In the genomic region with DNA sequence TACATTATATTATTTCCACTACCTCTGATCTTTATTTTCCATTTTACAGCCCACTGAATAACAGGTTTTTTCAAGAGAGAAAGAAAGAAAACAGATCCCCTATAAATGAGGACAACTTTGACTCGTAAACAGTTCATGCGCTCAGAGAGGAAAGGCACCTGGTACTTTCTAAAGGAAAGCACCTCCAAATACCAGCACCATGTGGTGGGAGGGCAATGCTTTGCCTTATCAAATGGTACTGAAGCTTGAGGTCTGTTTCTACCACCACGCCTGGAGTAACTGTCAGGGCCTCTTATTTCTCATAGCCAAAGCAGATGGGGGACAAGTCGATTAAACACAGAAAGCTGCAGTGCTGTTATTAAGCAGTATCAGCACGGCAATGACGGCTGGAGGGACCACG, we compare ENCODE assay signal across 21 cellular contexts.
DNase-seq lines count a peak whose midpoint lies in the region; ATAC-seq and TF ChIP-seq lines count a peak whose summit lies in the region.
"Had no signal": no experiment of that assay in that cellular context is flagged by ENCODE, and none has a peak within 500 bp of the region (broad histone marks: within the 10 kb centered on the region; RNA-seq: fewer than 3 reads in every experiment).

No MANE protein-coding gene starts in this region.

- H3K4me3 ChIP-seq in GM06990 (replicated peaks; ENCODE audit: low read depth, low read length): no peak overlapping the region
- H3K4me3 ChIP-seq: GM23338, HAP-1, SJSA1 had no signal

- H3K4me1 Mint-ChIP-seq in nephron progenitor cell: peaks cover 31% of the 10 kb centered on the region
- no peaks in the 10 kb centered on the region for H3K4me1 Mint-ChIP-seq in natural killer cell
- H3K4me1 Mint-ChIP-seq: B cell, T-cell had no signal

- no peaks in the 10 kb centered on the region for H3K27me3 ChIP-seq in GM06990 (replicated peaks; ENCODE audit: control insufficient read depth, insufficient read depth, low read length)
- H3K27me3 ChIP-seq: SJSA1 had no signal

- TF ChIP-seq CTCF in GM06990 (IDR thresholded peaks at IDR 0.05; ENCODE audit: insufficient read depth, low read length, poor library complexity, severe bottlenecking) (no peak), nephron progenitor cell (IDR thresholded peaks at IDR 0.05) (no peak), natural killer cell (IDR thresholded peaks at IDR 0.05) (no peak)

- H3K9me3 Mint-ChIP-seq in nephron progenitor cell (no peaks in the 10 kb centered on the region), natural killer cell (no peaks in the 10 kb centered on the region)
- H3K9me3 Mint-ChIP-seq: CD8-positive, alpha-beta T cell; GM23338 had no signal

- peaks cover 9% of the 10 kb centered on the region for H3K27me3 Mint-ChIP-seq in nephron progenitor cell (ENCODE audit: low read depth, poor library complexity)
- no peaks in the 10 kb centered on the region for H3K27me3 Mint-ChIP-seq in natural killer cell (ENCODE audit: low read depth in 2 of 2)
- H3K27me3 Mint-ChIP-seq: B cell, T-cell had no signal

- DNase-seq in GM06990 (ENCODE audit: extremely low read depth, insufficient read length) (peak; percentile 40), nephron progenitor cell (no peak), NCI-H524 treated with DMSO at 0.1 percent for 48 hours (lab: John Stamatoyannopoulos, UW) (no peak), natural killer cell (no peak), dedifferentiated amniotic fluid mesenchymal stem cell (ENCODE audit: extremely low spot score) (no peak)
- DNase-seq: Caco-2; CD8-positive, alpha-beta T cell; GDM1; KBM-7; NCI-H2029; NCI-H446 treated with DMSO at 0.1 percent for 48 hours; NCI-H526 treated with DMSO at 0.1 percent for 48 hours; Right ventricle myocardium superior; RPMI8226; T-cell had no signal

- H3K27ac Mint-ChIP-seq in nephron progenitor cell (peak overlapping the region; percentile 26), natural killer cell (no peak overlapping the region)
- H3K27ac Mint-ChIP-seq: B cell; CD8-positive, alpha-beta T cell; T-cell had no signal

- ATAC-seq in GM19023 (IDR thresholded peaks at IDR 0.05; ENCODE audit: unreplicated experiment): peak; percentile 50
- peak; percentile 67 for ATAC-seq in HG03432 (IDR thresholded peaks at IDR 0.05; ENCODE audit: unreplicated experiment)
- no peak for ATAC-seq in natural killer cell
- ATAC-seq: CD8-positive, alpha-beta T cell; GM23338; T-cell had no signal

- intact Hi-C loops in natural killer cell (cut with micrococcal nuclease): no loop called here

- H3K36me3 Mint-ChIP-seq in nephron progenitor cell (ENCODE audit: low read depth) (no peaks in the 10 kb centered on the region), natural killer cell (no peaks in the 10 kb centered on the region)
- H3K36me3 Mint-ChIP-seq: CD8-positive, alpha-beta T cell; T-cell had no signal

- no peaks in the 10 kb centered on the region for H3K36me3 ChIP-seq in GM06990 (ENCODE audit: control insufficient read depth, insufficient read depth, low read length)
- H3K36me3 ChIP-seq: HAP-1, SJSA1 had no signal

- no peak overlapping the region for H3K4me3 Mint-ChIP-seq in nephron progenitor cell
- no peak overlapping the region for H3K4me3 Mint-ChIP-seq in natural killer cell
- H3K4me3 Mint-ChIP-seq: B cell; CD8-positive, alpha-beta T cell; GM23338; T-cell had no signal

Comparison
In these comparisons a context has a peak if more than half of its experiments do, and no peak if none do; other contexts are left out.
1. ATAC-seq: peak in GM19023 (single experiment) and HG03432 (single experiment); none in natural killer cell (0 of 3).